In genomic region chr22:35561796-35562526, GRCh38 we compare ENCODE assay signal across 1 cellular context.
TF ChIP-seq lines count a peak whose summit lies in the region.

No MANE protein-coding gene starts in this region.

TF ChIP-seq in HCT116, 20 proteins besides CTCF, POLR2A, EP300 and RAD21 (continued from another document):
- TF ChIP-seq TCF7L2 (IDR thresholded peaks at IDR 0.05; ENCODE audit: borderline replicate concordance, extremely low read depth, insufficient read depth, insufficient read length) (peak; percentile 99), EGR1 (IDR thresholded peaks at IDR 0.05; ENCODE audit: low read depth) (peak; percentile 96), SIN3A (IDR thresholded peaks at IDR 0.05; ENCODE audit: low read depth) (peak; percentile 43; the same call in 1 of the 2 replicates), JUND (IDR thresholded peaks at IDR 0.05) (peak; percentile 83), FOSL1 (IDR thresholded peaks at IDR 0.05; ENCODE audit: low read depth) (peak; percentile 87)
